In genomic region chr3:96813820-96814580, GRCh38 we compare ENCODE assay signal across 9 cellular contexts. TPM values are rescaled to one million over a fixed set of nuclear protein-coding genes. Genes with fewer than 3 reads are reported as not detected.
A peak's percentile ranks its signal among the peaks of the same experiment; 100 is the strongest.
DNase-seq lines count a peak whose midpoint lies in the region; ATAC-seq and TF ChIP-seq lines count a peak whose summit lies in the region.
"Had no signal": no experiment of that assay in that cellular context is flagged by ENCODE, and none has a peak within 500 bp of the region (broad histone marks: within the 10 kb centered on the region; RNA-seq: fewer than 3 reads in every experiment).

No MANE protein-coding gene starts in this region.

- ATAC-seq in GM18909 (IDR thresholded peaks at IDR 0.05; ENCODE audit: poor library complexity, unreplicated experiment) (peak; percentile 30), HG03175 (IDR thresholded peaks at IDR 0.05; ENCODE audit: unreplicated experiment) (peak; percentile 18), RWPE2 (ENCODE audit: low read depth) (peak; percentile 68), right lobe of liver (peak; percentile 73 to 75 (median 75)), GM21717 (IDR thresholded peaks at IDR 0.05; ENCODE audit: unreplicated experiment) (no peak)

- no peak for TF ChIP-seq POLR2A in right lobe of liver (IDR thresholded peaks at IDR 0.05)

- H3K27me3 ChIP-seq in RWPE2 (ENCODE audit: insufficient read depth, poor library complexity, severe bottlenecking) (peaks cover 48% of the 10 kb centered on the region), right lobe of liver (peaks cover 0 to 5% of the 10 kb centered on the region in 2 donors), subcutaneous abdominal adipose tissue (ENCODE audit: control insufficient read depth in 5 of 5, insufficient read depth in 4 of 5, low read length in 5 of 5) (peaks cover 0 to 16% (median 9%) of the 10 kb centered on the region in 5 donors)

- no peak for TF ChIP-seq CTCF in RWPE2 (IDR thresholded peaks at IDR 0.05; ENCODE audit: poor library complexity, severe bottlenecking)
- peak in 3 of 4 donors; percentile 12 to 22 (median 14) for TF ChIP-seq CTCF in right lobe of liver (IDR thresholded peaks at IDR 0.05)

- intact Hi-C loops in right lobe of liver (cut with DNase I), result no loop called here

- no peak overlapping the region for H3K27ac ChIP-seq in RWPE2 (ENCODE audit: poor library complexity, severe bottlenecking)
- no peak overlapping the region for H3K27ac ChIP-seq in right lobe of liver
- no peak overlapping the region for H3K27ac ChIP-seq in subcutaneous abdominal adipose tissue (ENCODE audit: low read depth, low read length)

- H3K4me3 ChIP-seq in RWPE2 (ENCODE audit: severe bottlenecking), result peak overlapping the region; percentile 30
- peak overlapping the region; percentile 33 to 52 (median 45) for H3K4me3 ChIP-seq in right lobe of liver
- H3K4me3 ChIP-seq in subcutaneous abdominal adipose tissue (ENCODE audit: low read depth in 1 of 5, low read length in 5 of 5), result peak overlapping the region in 4 of 5 donors; percentile 58 to 73 (median 65)

- H3K36me3 ChIP-seq in RWPE2 (ENCODE audit: low read depth) (no peaks in the 10 kb centered on the region), right lobe of liver (no peaks in the 10 kb centered on the region), subcutaneous abdominal adipose tissue (ENCODE audit: control insufficient read depth in 5 of 5, insufficient read depth in 5 of 5, low read length in 5 of 5) (no peaks in the 10 kb centered on the region)

- WGBS in right lobe of liver (ENCODE audit: insufficient coverage, low coverage, low lambda C conversion rate, missing lambda C conversion rate), result 0% methylated on average over 16 of the region's 76 CpGs

- peak; percentile 3 for DNase-seq in CD1c-positive myeloid dendritic cell (ENCODE audit: extremely low spot score)
- DNase-seq in RWPE2 (ENCODE audit: low spot score), result peak; percentile 64
- peak; percentile 56 for DNase-seq in dermis blood vessel endothelial cell
- peak; percentile 58 to 69 (median 60) for DNase-seq in right lobe of liver

- H3K9me3 ChIP-seq in RWPE2 (ENCODE audit: severe bottlenecking), result no peaks in the 10 kb centered on the region
- no peaks in the 10 kb centered on the region for H3K9me3 ChIP-seq in right lobe of liver
- no peaks in the 10 kb centered on the region for H3K9me3 ChIP-seq in subcutaneous abdominal adipose tissue (ENCODE audit: control insufficient read depth in 5 of 5, low read length in 5 of 5)

- H3K9ac ChIP-seq in subcutaneous abdominal adipose tissue (ENCODE audit: low read length in 5 of 5), result peak overlapping the region in 2 of 5 donors; percentile 3 to 35

- H3K4me1 ChIP-seq in RWPE2 (ENCODE audit: insufficient read depth, poor library complexity, severe bottlenecking) (peaks cover 4% of the 10 kb centered on the region), right lobe of liver (peaks cover 0 to 13% (median 0%) of the 10 kb centered on the region in 4 donors), subcutaneous abdominal adipose tissue (ENCODE audit: control insufficient read depth in 5 of 5, insufficient read depth in 5 of 5, low read length in 5 of 5) (peaks cover 4 to 26% (median 25%) of the 10 kb centered on the region in 5 donors)

RNA-seq across cellular contexts. Expression of gene EPHA6, which starts 0.4 kb away (rescaled TPM):
- total RNA-seq in dermis blood vessel endothelial cell (under 0.01 TPM in 1 of 2 replicates, not detected in the other), right lobe of liver (not detected)
- total RNA-seq: T-helper 1 cell treated with Interleukin-12 subunit alpha and Interleukin-12 subunit beta and Interleukin-4 antibody, amounts not matched to agents 30 ng/mL and 1 ng/mL, for 36 hours had no signal

Comparison
In these comparisons a context has a peak if more than half of its experiments do, and no peak if none do; other contexts are left out.
1. DNase-seq: peak in every context shown above with its lines; median percentile 64 in RWPE2; 60 in right lobe of liver; 56 in dermis blood vessel endothelial cell; 3 in CD1c-positive myeloid dendritic cell.